Comparison of ENCODE assay signal across 30 cellular contexts in the genomic region with DNA sequence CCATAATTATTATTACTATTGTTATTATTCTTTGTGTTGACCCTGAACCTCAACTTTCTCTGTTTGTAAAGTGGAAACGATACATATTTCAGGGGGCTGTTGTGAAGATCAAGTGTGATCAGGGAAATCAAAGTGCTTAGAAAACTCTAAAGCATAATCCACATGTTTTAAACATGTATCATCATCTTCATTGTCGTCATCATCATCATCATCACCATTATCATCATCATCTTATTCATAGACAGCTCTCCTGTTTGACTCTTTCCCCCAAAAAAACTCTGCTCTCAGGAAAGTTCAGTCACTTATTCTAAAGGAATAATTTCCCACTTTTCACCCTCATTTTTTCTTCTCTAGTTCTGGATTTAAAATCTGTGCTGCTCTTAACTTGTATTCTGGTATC. TPM values are rescaled to one million over a fixed set of nuclear protein-coding genes. Genes with fewer than 3 reads are reported as not detected.
"Had no signal": no experiment of that assay in that cellular context is flagged by ENCODE, and none has a peak within 500 bp of the region (broad histone marks: within the 10 kb centered on the region; RNA-seq: fewer than 3 reads in every experiment).

No MANE protein-coding gene starts in this region.

- H3K27ac ChIP-seq: stomach, suprapubic skin, testis, thoracic aorta, thyroid gland, tibial artery, tibial nerve, transverse colon, upper lobe of left lung, upper lobe of right lung, uterus, vagina had no signal

- FAIRE-seq: urothelium cell line had no signal

- H3K4me1 ChIP-seq: testis, thyroid gland, upper lobe of right lung, uterus, vagina had no signal

- H3K27me3 ChIP-seq: testis, vagina had no signal

- DNase-seq: stimulated activated CD4-positive, alpha-beta T cell treated with anti-CD3 and anti-CD28 coated beads, Interleukin-2, amount 100 ng/mL, for 48 hours; stimulated activated CD4-positive, alpha-beta T cell treated with anti-CD3 and anti-CD28 coated beads, Interleukin-4, amount 100 ng/mL, for 1 hour; stimulated activated CD4-positive, alpha-beta T cell treated with anti-CD3 and anti-CD28 coated beads, Interleukin-4, amount 100 ng/mL, for 24 hours; stimulated activated CD4-positive, alpha-beta T cell treated with anti-CD3 and anti-CD28 coated beads, Interleukin-4, amount 100 ng/mL, for 4 hours; stimulated activated naive B cell treated with anti-CD40 and anti-IgM and Interleukin-4, amounts not matched to agents 10 μg/mL and 1 μg/mL and 100 μg/mL, for 72 hours; stimulated activated naive CD4-positive, alpha-beta T cell; stimulated activated naive CD4-positive, alpha-beta T cell treated with Interleukin-2 at 50 U/mL for 16 hours; stimulated activated naive CD8-positive, alpha-beta T cell treated with anti-CD3 and anti-CD28 coated beads, Interleukin-15, amount 100 ng/mL, for 72 hours; stimulated activated naive CD8-positive, alpha-beta T cell treated with anti-CD3 and anti-CD28 coated beads, Interleukin-15, Interleukin-2, amounts not matched to agents 100 U/mL and 50 U/mL, for 24 hours; stomach; substantia nigra; testis; thyroid gland; tibial artery; transverse colon; trophoblast cell; upper lobe of left lung; uterus had no signal

- H3K9me3 ChIP-seq: suprapubic skin, testis, thoracic aorta, thyroid gland, tibial artery, tibial nerve, transverse colon, upper lobe of left lung, upper lobe of right lung, uterus, vagina had no signal

- H3K4me3 ChIP-seq: stomach, suprapubic skin, testis, thoracic aorta, thyroid gland, tibial artery, tibial nerve, transverse colon, upper lobe of left lung, upper lobe of right lung, uterus, vagina had no signal

- H3K36me3 ChIP-seq: stomach, suprapubic skin, thoracic aorta, thyroid gland, tibial artery, tibial nerve, transverse colon, upper lobe of left lung, upper lobe of right lung, uterus, vagina had no signal

- ATAC-seq: stimulated activated effector memory CD8-positive, alpha-beta T cell treated with anti-CD3 and anti-CD28 coated beads, Interleukin-12 subunit alpha, Interleukin-12 subunit beta, amount 100 ng/mL, for 72 hours; stimulated activated memory B cell treated with anti-CD40 and anti-IgM and Interleukin-4, amounts not matched to agents 10 μg/mL and 1 μg/mL and 100 μg/mL, for 72 hours; stimulated activated naive B cell treated with anti-CD40 and anti-IgM and Interleukin-4, amounts not matched to agents 10 μg/mL and 1 μg/mL and 100 μg/mL, for 72 hours; stimulated activated naive CD8-positive, alpha-beta T cell treated with anti-CD3 and anti-CD28 coated beads, Interleukin-15, amount 100 ng/mL, for 72 hours; stimulated activated naive CD8-positive, alpha-beta T cell treated with anti-CD3 and anti-CD28 coated beads, Interleukin-15, Interleukin-2, amounts not matched to agents 100 U/mL and 50 U/mL, for 24 hours; upper lobe of right lung had no signal

RNA-seq across cellular contexts. Expression of gene PTPRN, which starts 5.0 kb away (rescaled TPM):
- total RNA-seq: subcutaneous adipose tissue, suprapubic skin, thoracic aorta, tibial nerve, upper lobe of right lung, ureter had no signal

RNA-seq across cellular contexts. Expression of gene RESP18, which starts 28.3 kb away (rescaled TPM):
- total RNA-seq: stomach, subcutaneous adipose tissue, suprapubic skin, thoracic aorta, thyroid gland, tibial nerve, transverse colon, upper lobe of left lung, upper lobe of right lung, ureter, urinary bladder, uterus, vagina had no signal
- polyA plus RNA-seq: stomach, urinary bladder had no signal

RNA-seq across cellular contexts. Expression of gene TUBA4B, which starts 51.2 kb away (rescaled TPM):
- total RNA-seq: stomach, subcutaneous adipose tissue, suprapubic skin, temporal lobe, thoracic aorta, thyroid gland, tibial nerve, transverse colon, upper lobe of right lung, ureter, urinary bladder, vagina had no signal
- polyA plus RNA-seq: stomach, urinary bladder had no signal
